ENCODE assay signal across 10 cellular contexts in genomic region chr15:64877435-64877834, GRCh38. TPM values are rescaled to one million over a fixed set of nuclear protein-coding genes. Genes with fewer than 3 reads are reported as not detected.
A peak's percentile ranks its signal among the peaks of the same experiment; 100 is the strongest.
DNase-seq lines count a peak whose midpoint lies in the region; ATAC-seq and TF ChIP-seq lines count a peak whose summit lies in the region.
"Had no signal": no experiment of that assay in that cellular context is flagged by ENCODE, and none has a peak within 500 bp of the region (broad histone marks: within the 10 kb centered on the region; RNA-seq: fewer than 3 reads in every experiment).

No MANE protein-coding gene starts in this region.

- H3K4me3 Mint-ChIP-seq in activated T-helper 2 cell treated with anti-CD3 and anti-CD28 coated beads, Interferon-gamma antibody, Interleukin-2, Interleukin-4, amounts not matched to agents 10 μg/mL and 5 μg/mL and 100 μg/mL, durations not matched to agents 14 hours and 24 hours and 36 hours (ENCODE audit: low read depth) = no peak overlapping the region
- H3K4me3 Mint-ChIP-seq in activated T-cell treated with anti-CD3 and anti-CD28 coated beads, Interleukin-2, amount 50 U/mL, for 4 hours = no peak overlapping the region

- no peaks in the 10 kb centered on the region for H3K79me2 ChIP-seq in Loucy (ENCODE audit: insufficient read depth, low read length)

- WGBS in stomach, 5 donors = 34 to 72% (median 45%) methylated on average over 3 of the region's 3 CpGs

- H3K9me3 ChIP-seq in Loucy (ENCODE audit: insufficient read depth, low read depth, low read length) (no peaks in the 10 kb centered on the region), stomach (no peaks in the 10 kb centered on the region)
- H3K9me3 ChIP-seq: SJSA1 had no signal

- H3K4me3 ChIP-seq in Loucy (ENCODE audit: low read length, poor library complexity, severe bottlenecking) = no peak overlapping the region
- H3K4me3 ChIP-seq in stomach = no peak overlapping the region
- H3K4me3 ChIP-seq: GM12878, SJSA1 had no signal

- H3K27ac ChIP-seq in layer of hippocampus (ENCODE audit: low read depth, low read length) = peak overlapping the region; percentile 52
- H3K27ac ChIP-seq in stomach = peak overlapping the region in 4 of 5 donors; percentile 46 to 73 (median 60)
- H3K27ac ChIP-seq: SJSA1 had no signal

- H2AFZ ChIP-seq in Loucy (ENCODE audit: low read length) = peak overlapping the region; percentile 50

- no peak for TF ChIP-seq EP300 in stomach (IDR thresholded peaks at IDR 0.05)

- H3K9me2 ChIP-seq in Loucy (replicated peaks; ENCODE audit: low read depth, low read length) = no peaks in the 10 kb centered on the region

- no peaks in the 10 kb centered on the region for H3F3A ChIP-seq in Loucy (ENCODE audit: low read depth)

- peak overlapping the region; percentile 64 for H3K9ac ChIP-seq in Loucy (ENCODE audit: low read depth, low read length, poor library complexity, severe bottlenecking)

- ATAC-seq in HG03159 (IDR thresholded peaks at IDR 0.05; ENCODE audit: unreplicated experiment) (no peak), GM18511 (IDR thresholded peaks at IDR 0.05; ENCODE audit: unreplicated experiment) (no peak)
- no peak for ATAC-seq in activated T-cell treated with anti-CD3 and anti-CD28 coated beads, Interleukin-2, amount 50 U/mL, for 4 hours
- ATAC-seq: GM12878 had no signal

- no peaks in the 10 kb centered on the region for H3K27me3 ChIP-seq in Loucy (ENCODE audit: insufficient read depth, low read length, poor library complexity, severe bottlenecking)
- no peaks in the 10 kb centered on the region for H3K27me3 ChIP-seq in layer of hippocampus (ENCODE audit: control insufficient read depth, insufficient read depth, low read length)
- H3K27me3 ChIP-seq in stomach = no peaks in the 10 kb centered on the region
- H3K27me3 ChIP-seq: SJSA1 had no signal

- H3K36me3 ChIP-seq in Loucy (ENCODE audit: insufficient read depth, low read length) (no peaks in the 10 kb centered on the region), stomach (no peaks in the 10 kb centered on the region)
- H3K36me3 ChIP-seq: SJSA1 had no signal

- H3K4me1 ChIP-seq in Loucy (ENCODE audit: insufficient read depth, low read length, poor library complexity, severe bottlenecking) = peaks cover 25% of the 10 kb centered on the region
- H3K4me1 ChIP-seq in stomach = peaks cover 10 to 51% (median 23%) of the 10 kb centered on the region in 4 donors

- peaks cover 23% of the 10 kb centered on the region for H3K4me1 Mint-ChIP-seq in activated T-helper 2 cell treated with anti-CD3 and anti-CD28 coated beads, Interferon-gamma antibody, Interleukin-2, Interleukin-4, amounts not matched to agents 10 μg/mL and 5 μg/mL and 100 μg/mL, durations not matched to agents 14 hours and 24 hours and 36 hours (ENCODE audit: low read depth)
- H3K4me1 Mint-ChIP-seq in activated T-cell treated with anti-CD3 and anti-CD28 coated beads, Interleukin-2, amount 50 U/mL, for 4 hours (ENCODE audit: low read depth) = peaks cover 26% of the 10 kb centered on the region

- no peaks in the 10 kb centered on the region for H3K36me3 Mint-ChIP-seq in activated T-helper 2 cell treated with anti-CD3 and anti-CD28 coated beads, Interferon-gamma antibody, Interleukin-2, Interleukin-4, amounts not matched to agents 10 μg/mL and 5 μg/mL and 100 μg/mL, durations not matched to agents 14 hours and 24 hours and 36 hours (ENCODE audit: low read depth)
- H3K36me3 Mint-ChIP-seq in activated T-cell treated with anti-CD3 and anti-CD28 coated beads, Interleukin-2, amount 50 U/mL, for 4 hours (ENCODE audit: insufficient read depth) = no peaks in the 10 kb centered on the region

- H4K20me1 ChIP-seq in Loucy (ENCODE audit: insufficient read depth, low read length, poor library complexity, severe bottlenecking) = no peaks in the 10 kb centered on the region

- peak overlapping the region; percentile 66 for H3K4me2 ChIP-seq in Loucy (ENCODE audit: low read depth, low read length, poor library complexity, severe bottlenecking)

- no peak for TF ChIP-seq CTCF in Loucy (conservative IDR thresholded peaks at IDR 0.05; ENCODE audit: low read length)
- no peak for TF ChIP-seq CTCF in stomach (IDR thresholded peaks at IDR 0.05)

- TF ChIP-seq POLR2A in stomach (IDR thresholded peaks at IDR 0.05) = no peak

- no peak for DNase-seq in activated T-helper 2 cell treated with anti-CD3 and anti-CD28 coated beads, Interferon-gamma antibody, Interleukin-2, Interleukin-4, amounts not matched to agents 10 μg/mL and 5 μg/mL and 100 μg/mL, durations not matched to agents 14 hours and 24 hours and 36 hours (ENCODE audit: low spot score)
- peak; percentile 53 for DNase-seq in stomach
- DNase-seq in stimulated activated CD4-positive, alpha-beta T cell treated with anti-CD3 and anti-CD28 coated beads, Interleukin-2, amount 100 ng/mL, for 48 hours = no peak
- DNase-seq in activated T-cell treated with anti-CD3 and anti-CD28 coated beads, Interleukin-2, amount 50 U/mL, for 4 hours = no peak

- intact Hi-C loops in activated T-helper 2 cell treated with anti-CD3 and anti-CD28 coated beads, Interferon-gamma antibody, Interleukin-2, Interleukin-4, amounts not matched to agents 10 μg/mL and 5 μg/mL and 100 μg/mL, durations not matched to agents 14 hours and 24 hours and 36 hours (cut with micrococcal nuclease) = no loop called here
- intact Hi-C loops in stomach (cut with DNase I; ENCODE audit: low total_unique reads) = no loop called here

- H3K27ac Mint-ChIP-seq in activated T-helper 2 cell treated with anti-CD3 and anti-CD28 coated beads, Interferon-gamma antibody, Interleukin-2, Interleukin-4, amounts not matched to agents 10 μg/mL and 5 μg/mL and 100 μg/mL, durations not matched to agents 14 hours and 24 hours and 36 hours = peak overlapping the region; percentile 73

- H3K27me3 Mint-ChIP-seq in activated T-helper 2 cell treated with anti-CD3 and anti-CD28 coated beads, Interferon-gamma antibody, Interleukin-2, Interleukin-4, amounts not matched to agents 10 μg/mL and 5 μg/mL and 100 μg/mL, durations not matched to agents 14 hours and 24 hours and 36 hours (ENCODE audit: low read depth) = no peaks in the 10 kb centered on the region
- no peaks in the 10 kb centered on the region for H3K27me3 Mint-ChIP-seq in activated T-cell treated with anti-CD3 and anti-CD28 coated beads, Interleukin-2, amount 50 U/mL, for 4 hours (ENCODE audit: low read depth)

- H3K9me3 Mint-ChIP-seq in activated T-helper 2 cell treated with anti-CD3 and anti-CD28 coated beads, Interferon-gamma antibody, Interleukin-2, Interleukin-4, amounts not matched to agents 10 μg/mL and 5 μg/mL and 100 μg/mL, durations not matched to agents 14 hours and 24 hours and 36 hours = no peaks in the 10 kb centered on the region
- no peaks in the 10 kb centered on the region for H3K9me3 Mint-ChIP-seq in activated T-cell treated with anti-CD3 and anti-CD28 coated beads, Interleukin-2, amount 50 U/mL, for 4 hours

RNA-seq across cellular contexts. Expression of gene ANKDD1A, which starts 34.3 kb away (rescaled TPM):
- total RNA-seq in activated T-helper 2 cell treated with anti-CD3 and anti-CD28 coated beads, Interferon-gamma antibody, Interleukin-2, Interleukin-4, amounts not matched to agents 10 μg/mL and 5 μg/mL and 100 μg/mL, durations not matched to agents 14 hours and 24 hours and 36 hours = 2.2 and 2.5 TPM in 2 replicates
- 10 to 100 TPM in 2 of 5 donors, 1 to 10 TPM in 3; 4.0 to 43.8 (median 9.2) TPM for total RNA-seq in stomach
- polyA plus RNA-seq in stomach = 1 to 10 TPM; 1.5 to 2.7 (median 1.7) TPM
- total RNA-seq in activated T-cell treated with anti-CD3 and anti-CD28 coated beads, Interleukin-2, amount 50 U/mL, for 4 hours = 1 to 10 TPM in 2 of 3 donors, under 1 TPM in 1; 0.63 to 2.4 (median 1.4) TPM

RNA-seq across cellular contexts. Expression of gene PLEKHO2, which starts 35.7 kb away (rescaled TPM):
- 15.3 and 17.0 TPM in 2 replicates for total RNA-seq in activated T-helper 2 cell treated with anti-CD3 and anti-CD28 coated beads, Interferon-gamma antibody, Interleukin-2, Interleukin-4, amounts not matched to agents 10 μg/mL and 5 μg/mL and 100 μg/mL, durations not matched to agents 14 hours and 24 hours and 36 hours
- total RNA-seq in stomach = 10 to 100 TPM in 4 of 5 donors, 1 to 10 TPM in 1; 9.0 to 23.9 (median 15.2) TPM
- 10 to 100 TPM in 2 of 3 donors, 1 to 10 TPM in 1; 7.5 to 25.4 (median 23.2) TPM for polyA plus RNA-seq in stomach
- 10 to 100 TPM in 2 of 3 donors, 1 to 10 TPM in 1; 9.3 to 14.2 (median 13.0) TPM for total RNA-seq in activated T-cell treated with anti-CD3 and anti-CD28 coated beads, Interleukin-2, amount 50 U/mL, for 4 hours

RNA-seq across cellular contexts. Expression of gene PIF1, which starts 52.0 kb away (rescaled TPM):
- 28.1 and 29.2 TPM in 2 replicates for total RNA-seq in activated T-helper 2 cell treated with anti-CD3 and anti-CD28 coated beads, Interferon-gamma antibody, Interleukin-2, Interleukin-4, amounts not matched to agents 10 μg/mL and 5 μg/mL and 100 μg/mL, durations not matched to agents 14 hours and 24 hours and 36 hours
- 10 to 100 TPM in 2 of 5 donors, 1 to 10 TPM in 3; 1.6 to 58.8 (median 2.8) TPM for total RNA-seq in stomach
- 1 to 10 TPM in 2 of 3 donors, under 1 TPM in 1; 0.46 to 8.7 (median 2.0) TPM for polyA plus RNA-seq in stomach
- 1 to 10 TPM; 1.5 to 2.2 (median 1.6) TPM for total RNA-seq in activated T-cell treated with anti-CD3 and anti-CD28 coated beads, Interleukin-2, amount 50 U/mL, for 4 hours
